Comparison of ENCODE assay signal across 30 cellular contexts in genomic region chr14:104091927-104092771, GRCh38. TPM values are rescaled to one million over a fixed set of nuclear protein-coding genes. Genes with fewer than 3 reads are reported as not detected.
DNase-seq lines count a peak whose midpoint lies in the region; ATAC-seq and TF ChIP-seq lines count a peak whose summit lies in the region.
"Had no signal": no experiment of that assay in that cellular context is flagged by ENCODE, and none has a peak within 500 bp of the region (broad histone marks: within the 10 kb centered on the region; RNA-seq: fewer than 3 reads in every experiment).

No MANE protein-coding gene starts in this region.

- no peak overlapping the region for H3K23ac ChIP-seq in neuronal stem cell (ENCODE audit: low read depth, low read length, poor library complexity)

- H3K14ac ChIP-seq in neuronal stem cell (ENCODE audit: low read length) = peak overlapping the region; percentile 14

- H3K36me3 ChIP-seq in heart right ventricle (no peaks in the 10 kb centered on the region), neuronal stem cell (replicated peaks in 1 of 2; ENCODE audit: control insufficient read depth in 2 of 2, insufficient read depth in 2 of 2, low read length in 2 of 2) (no peaks in the 10 kb centered on the region)
- H3K36me3 ChIP-seq: breast epithelium, esophagus squamous epithelium, left lung, pancreas had no signal

- WGBS in heart right ventricle, 2 donors = 83% methylated on average over 23 of the region's 23 CpGs
- WGBS in neuronal stem cell (ENCODE audit: extremely low coverage in 2 of 2, insufficient read length in 2 of 2, insufficient replicate concordance in 1 of 2), 2 donors = no CpG with 5 or more reads among the region's 23 CpGs

- H2AK5ac ChIP-seq in neuronal stem cell (ENCODE audit: low read depth, low read length) = peak overlapping the region; percentile 90

- peak overlapping the region; percentile 31 for H2BK120ac ChIP-seq in neuronal stem cell (ENCODE audit: low read depth, low read length)

- H3K4me3 ChIP-seq in heart right ventricle = no peak overlapping the region
- H3K4me3 ChIP-seq in neuronal stem cell (ENCODE audit: low read length in 2 of 2) = no peak overlapping the region
- H3K4me3 ChIP-seq: breast epithelium, esophagus squamous epithelium, left lung, pancreas had no signal

- H4K91ac ChIP-seq in neuronal stem cell (ENCODE audit: low read depth, low read length, poor library complexity) = no peak overlapping the region

- no peak overlapping the region for H3K27ac ChIP-seq in heart right ventricle
- no peak overlapping the region for H3K27ac ChIP-seq in neuronal stem cell (replicated peaks; ENCODE audit: low read length)
- H3K27ac ChIP-seq: breast epithelium, esophagus squamous epithelium, left lung, pancreas had no signal

- no peak overlapping the region for H2AFZ ChIP-seq in neuronal stem cell (ENCODE audit: low read length)

- H3K4me1 ChIP-seq in heart right ventricle (peaks cover 0 to 6% (median 3%) of the 10 kb centered on the region in 9 donors), neuronal stem cell (ENCODE audit: control insufficient read depth in 2 of 2, insufficient read depth in 1 of 2, low read depth in 1 of 2, low read length in 2 of 2) (peaks cover 0 to 5% of the 10 kb centered on the region in 2 donors)
- H3K4me1 ChIP-seq: breast epithelium, pancreas had no signal

- peak overlapping the region; percentile 48 for H2BK5ac ChIP-seq in neuronal stem cell (ENCODE audit: low read length)

- no peak overlapping the region for H3K9ac ChIP-seq in neuronal stem cell (ENCODE audit: low read depth, low read length, poor library complexity)

- H3K4me2 ChIP-seq in neuronal stem cell (ENCODE audit: insufficient read depth, low read length, poor library complexity, severe bottlenecking) = no peak overlapping the region

- H3K4ac ChIP-seq in neuronal stem cell (ENCODE audit: low read length) = peak overlapping the region; percentile 8

- no peak overlapping the region for H4K8ac ChIP-seq in neuronal stem cell (ENCODE audit: low read depth, low read length)

- peaks cover 3% of the 10 kb centered on the region for H3K79me1 ChIP-seq in neuronal stem cell (ENCODE audit: low read depth, low read length)

- no peak for TF ChIP-seq CTCF in heart right ventricle (IDR thresholded peaks at IDR 0.05)

- peaks cover 0 to 24% (median 18%) of the 10 kb centered on the region in 7 donors for H3K27me3 ChIP-seq in heart right ventricle
- peaks cover 0 to 23% (median 0%) of the 10 kb centered on the region in 3 experiments for H3K27me3 ChIP-seq in neuronal stem cell (ENCODE audit: control insufficient read depth in 3 of 3, insufficient read depth in 3 of 3, low read depth in 1 of 3, low read length in 3 of 3)

- H3K9me3 ChIP-seq in heart right ventricle = no peaks in the 10 kb centered on the region
- H3K9me3 ChIP-seq in neuronal stem cell (replicated peaks in 1 of 2; ENCODE audit: control insufficient read depth in 2 of 2, insufficient read depth in 1 of 2, low read depth in 1 of 2, low read length in 2 of 2) = peaks cover 0 to 2% of the 10 kb centered on the region in 2 donors
- H3K9me3 ChIP-seq: breast epithelium, esophagus squamous epithelium, left lung, pancreas had no signal

- H2BK15ac ChIP-seq in neuronal stem cell (ENCODE audit: low read length) = peak overlapping the region; percentile 71

- peak; percentile 69 for DNase-seq in Right ventricle myocardium inferior (ENCODE audit: missing footprints)
- no peak for DNase-seq in heart right ventricle
- DNase-seq in left ventricle myocardium superior = peak; percentile 31
- DNase-seq in neuronal stem cell (ENCODE audit: low spot score) = no peak
- DNase-seq in NCI-H345 (lab: John Stamatoyannopoulos, UW) = no peak
- DNase-seq in activated CD4-positive, alpha-beta T cell treated with anti-CD3 and anti-CD28 coated beads for 48 hours = no peak
- DNase-seq in islet precursor cell = no peak
- no peak for DNase-seq in anterior cingulate cortex (lab: John Stamatoyannopoulos, UW)
- DNase-seq: activated CD4-positive, alpha-beta T cell treated with anti-CD3 and anti-CD28 coated beads, Interleukin-2, amount 50 U/mL, for 48 hours; activated CD4-positive, CD25-positive, alpha-beta regulatory T cell; activated CD8-positive, alpha-beta memory T cell treated with anti-CD3 and anti-CD28 coated beads, Interleukin-2, amount 50 U/mL, for 48 hours; amniotic stem cell; CD4-positive, alpha-beta memory T cell; esophagus squamous epithelium; foreskin melanocyte; NCI-H510A treated with DMSO at 0.1 percent for 48 hours; NK-92 treated with Interleukin-12 subunit alpha and Interleukin-12 subunit beta, amount 100 ng/mL, for 24 hours; PC-3; SHP77; stimulated activated CD4-positive, alpha-beta T cell treated with anti-CD3 and anti-CD28 coated beads, Interleukin-4, amount 100 ng/mL, for 24 hours; substantia nigra; SW 1271 had no signal

- peak overlapping the region; percentile 19 for H3K18ac ChIP-seq in neuronal stem cell (ENCODE audit: low read length)

- ATAC-seq in Right ventricle myocardium inferior (no peak), heart right ventricle (no peak), left ventricle myocardium superior (no peak)
- ATAC-seq: activated T-helper 17 cell treated with anti-CD3 and anti-CD28 coated beads, Interleukin-2, amount 50 U/mL, for 72 hours; left lung; naive thymus-derived CD8-positive, alpha-beta T cell; pancreas; PC-3; sciatic nerve; stimulated activated memory B cell treated with anti-CD40 and anti-IgM and Interleukin-4, amounts not matched to agents 10 μg/mL and 1 μg/mL and 100 μg/mL, for 72 hours had no signal

- intact Hi-C loops in Right ventricle myocardium inferior (cut with DNase I) (no loop called here), heart right ventricle (cut with DNase I) (loop anchor here in 4 of 10 donors (5.0 to 10.0 kb wide), 4 partner anchors 470 to 545 kb away; no protein-coding TSS in a partner anchor), left ventricle myocardium superior (cut with micrococcal nuclease) (no loop called here)

- H2BK12ac ChIP-seq in neuronal stem cell (ENCODE audit: low read length) = no peak overlapping the region

RNA-seq across cellular contexts. Expression of gene ASPG, which starts 6.6 kb away (rescaled TPM):
- 27.5 TPM for total RNA-seq in Right ventricle myocardium inferior
- 10 to 100 TPM in 8 of 10 donors, 1 to 10 TPM in 2; 6.0 to 32.0 (median 16.3) TPM for total RNA-seq in heart right ventricle
- 10 to 100 TPM in 1 of 2 donors, 1 to 10 TPM in 1; 2.8 to 13.8 TPM for polyA plus RNA-seq in heart right ventricle
- 28.2 TPM for total RNA-seq in left ventricle myocardium superior
- polyA plus RNA-seq in neuronal stem cell (2013, experiment 1 of 2) = 0.10 TPM
- polyA plus RNA-seq in neuronal stem cell (2013, experiment 2 of 2) = 0.12 TPM
- total RNA-seq: A172; activated T-helper 17 cell treated with anti-CD3 and anti-CD28 coated beads, Interleukin-2, amount 50 U/mL, for 72 hours; CD4-positive, alpha-beta memory T cell; naive thymus-derived CD8-positive, alpha-beta T cell had no signal
- polyA plus RNA-seq: CD4-positive, alpha-beta memory T cell; naive thymus-derived CD8-positive, alpha-beta T cell had no signal

RNA-seq across cellular contexts. Expression of gene KIF26A, which starts 46.2 kb away (rescaled TPM):
- 6.4 TPM for total RNA-seq in Right ventricle myocardium inferior
- 10 to 100 TPM in 1 of 10 donors, 1 to 10 TPM in 9; 5.7 to 12.2 (median 6.7) TPM for total RNA-seq in heart right ventricle
- 1 to 10 TPM; 4.1 to 5.9 TPM for polyA plus RNA-seq in heart right ventricle
- 6.0 TPM for total RNA-seq in left ventricle myocardium superior
- polyA plus RNA-seq in neuronal stem cell (2013, experiment 1 of 2) = 14.6 TPM
- polyA plus RNA-seq in neuronal stem cell (2013, experiment 2 of 2) = 14.0 TPM
- polyA plus RNA-seq: naive thymus-derived CD8-positive, alpha-beta T cell had no signal

Comparison
In these comparisons a context has a peak if more than half of its experiments do, and no peak if none do; other contexts are left out.
1. DNase-seq: peak in Right ventricle myocardium inferior (single experiment) and left ventricle myocardium superior (single experiment); none in heart right ventricle (0 of 2), neuronal stem cell (single experiment), NCI-H345 (single experiment), activated CD4-positive, alpha-beta T cell treated with anti-CD3 and anti-CD28 coated beads for 48 hours (single experiment), islet precursor cell (single experiment) and anterior cingulate cortex (0 of 58).